Comparison of ENCODE assay signal across 1 cellular context in genomic region chr17:50532452-50533024, GRCh38.
TF ChIP-seq lines count a peak whose summit lies in the region.

Gene EPN3 (plus strand): TSS chr17:50532735. CDS start chr17:50536557, 3,822 bp downstream.

TF ChIP-seq in A549, 52 proteins besides CTCF, POLR2A, EP300 and RAD21 (continued from another document):
- no peak for TF ChIP-seq NFE2L2 (conservative IDR thresholded peaks at IDR 0.05; ENCODE audit: low read length)
